ENCODE assay signal across 1 cellular context in the genomic region with DNA sequence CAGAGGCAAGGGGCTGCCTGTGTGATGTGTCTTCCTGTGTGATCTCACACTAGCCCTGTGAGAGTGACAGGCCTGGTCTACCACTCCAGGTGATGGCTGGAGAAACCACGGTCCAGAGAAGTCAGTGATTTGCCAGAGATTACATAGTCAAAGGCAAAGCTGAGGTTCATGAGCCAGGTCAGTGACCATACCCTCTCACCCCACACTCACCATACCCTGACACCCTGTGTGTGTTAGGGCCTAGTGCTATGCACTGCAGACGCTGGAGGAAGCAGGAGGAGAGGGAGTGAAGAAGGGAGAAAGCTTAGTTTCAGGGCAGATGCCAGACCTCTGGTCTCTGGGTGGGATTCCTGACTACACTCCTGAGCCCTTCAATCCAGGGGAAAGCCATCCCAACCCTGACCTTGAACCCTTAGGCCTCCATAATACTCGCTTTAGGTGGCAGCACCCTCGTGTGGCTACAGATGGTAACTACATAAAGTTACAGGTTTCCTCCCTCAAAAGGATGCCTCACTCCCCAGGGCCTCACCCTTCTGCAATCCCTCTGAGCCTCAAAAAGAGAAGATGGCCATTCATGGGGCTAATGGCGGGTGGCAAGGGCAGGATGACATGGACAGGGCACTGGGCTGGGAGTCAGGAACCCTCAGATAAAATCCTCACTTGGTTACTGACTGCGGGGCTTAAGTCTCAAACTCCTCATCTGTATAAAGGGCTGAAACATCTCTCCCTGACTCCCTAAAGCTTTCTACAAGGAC.
A peak's percentile ranks its signal among the peaks of the same experiment; 100 is the strongest.
TF ChIP-seq lines count a peak whose summit lies in the region.

No MANE protein-coding gene starts in this region.

TF ChIP-seq in GM12878, 131 proteins besides CTCF, POLR2A, EP300 and RAD21 (continued from another document):
- TF ChIP-seq, protein P1, sequence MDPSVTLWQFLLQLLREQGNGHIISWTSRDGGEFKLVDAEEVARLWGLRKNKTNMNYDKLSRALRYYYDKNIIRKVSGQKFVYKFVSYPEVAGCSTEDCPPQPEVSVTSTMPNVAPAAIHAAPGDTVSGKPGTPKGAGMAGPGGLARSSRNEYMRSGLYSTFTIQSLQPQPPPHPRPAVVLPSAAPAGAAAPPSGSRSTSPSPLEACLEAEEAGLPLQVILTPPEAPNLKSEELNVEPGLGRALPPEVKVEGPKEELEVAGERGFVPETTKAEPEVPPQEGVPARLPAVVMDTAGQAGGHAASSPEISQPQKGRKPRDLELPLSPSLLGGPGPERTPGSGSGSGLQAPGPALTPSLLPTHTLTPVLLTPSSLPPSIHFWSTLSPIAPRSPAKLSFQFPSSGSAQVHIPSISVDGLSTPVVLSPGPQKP (IDR thresholded peaks at IDR 0.05; ENCODE audit: low read depth, low read length), result no peak
- no peak for TF ChIP-seq BCL3 (IDR thresholded peaks at IDR 0.05; ENCODE audit: borderline replicate concordance, insufficient read depth, low read depth, low read length, poor library complexity, severe bottlenecking)
- TF ChIP-seq ESRRA (IDR thresholded peaks at IDR 0.05; ENCODE audit: low read length), result no peak
- no peak for TF ChIP-seq RB1 (IDR thresholded peaks at IDR 0.05; ENCODE audit: borderline replicate concordance)
- TF ChIP-seq, protein P2, sequence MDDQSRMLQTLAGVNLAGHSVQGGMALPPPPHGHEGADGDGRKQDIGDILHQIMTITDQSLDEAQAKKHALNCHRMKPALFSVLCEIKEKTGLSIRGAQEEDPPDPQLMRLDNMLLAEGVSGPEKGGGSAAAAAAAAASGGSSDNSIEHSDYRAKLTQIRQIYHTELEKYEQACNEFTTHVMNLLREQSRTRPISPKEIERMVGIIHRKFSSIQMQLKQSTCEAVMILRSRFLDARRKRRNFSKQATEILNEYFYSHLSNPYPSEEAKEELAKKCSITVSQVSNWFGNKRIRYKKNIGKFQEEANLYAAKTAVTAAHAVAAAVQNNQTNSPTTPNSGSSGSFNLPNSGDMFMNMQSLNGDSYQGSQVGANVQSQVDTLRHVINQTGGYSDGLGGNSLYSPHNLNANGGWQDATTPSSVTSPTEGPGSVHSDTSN (IDR thresholded peaks at IDR 0.05; ENCODE audit: insufficient replicate concordance, low read depth, low read length), result peak; percentile 24
- no peak for TF ChIP-seq ZSCAN29 (IDR thresholded peaks at IDR 0.05)
- TF ChIP-seq TARDBP (IDR thresholded peaks at IDR 0.05; ENCODE audit: borderline replicate concordance), result no peak
- 0 out of 2 replicates have a peak, but pooled peaks have one; percentile 28 for TF ChIP-seq PML (IDR thresholded peaks at IDR 0.05; ENCODE audit: low read length)
- TF ChIP-seq SRF (IDR thresholded peaks at IDR 0.05; ENCODE audit: low read depth in 2 of 2, low read length in 2 of 2), result no peak
- TF ChIP-seq BCL11A (IDR thresholded peaks at IDR 0.05; ENCODE audit: low read depth, low read length), result no peak
- no peak for TF ChIP-seq PAX8 (IDR thresholded peaks at IDR 0.05)
- 0 out of 2 replicates have a peak, but pooled peaks have one; percentile 12 for TF ChIP-seq CHD2 (IDR thresholded peaks at IDR 0.05; ENCODE audit: borderline replicate concordance, low read depth, low read length)
- no peak for TF ChIP-seq ATF7 (IDR thresholded peaks at IDR 0.05; ENCODE audit: low read depth)
- TF ChIP-seq SIN3A (IDR thresholded peaks at IDR 0.05; ENCODE audit: low read depth, low read length), result no peak
- TF ChIP-seq SP1 (IDR thresholded peaks at IDR 0.05; ENCODE audit: low read depth, low read length), result no peak
- 0 out of 2 replicates have a peak, but pooled peaks have one; percentile 34 for TF ChIP-seq POLR2AphosphoS2 (IDR thresholded peaks at IDR 0.05; ENCODE audit: low read depth, low read length)
- peak; percentile 61; the same call in 1 of the 2 replicates for TF ChIP-seq SMC3 (IDR thresholded peaks at IDR 0.05; ENCODE audit: borderline replicate concordance, low read length)
- TF ChIP-seq, protein P3, sequence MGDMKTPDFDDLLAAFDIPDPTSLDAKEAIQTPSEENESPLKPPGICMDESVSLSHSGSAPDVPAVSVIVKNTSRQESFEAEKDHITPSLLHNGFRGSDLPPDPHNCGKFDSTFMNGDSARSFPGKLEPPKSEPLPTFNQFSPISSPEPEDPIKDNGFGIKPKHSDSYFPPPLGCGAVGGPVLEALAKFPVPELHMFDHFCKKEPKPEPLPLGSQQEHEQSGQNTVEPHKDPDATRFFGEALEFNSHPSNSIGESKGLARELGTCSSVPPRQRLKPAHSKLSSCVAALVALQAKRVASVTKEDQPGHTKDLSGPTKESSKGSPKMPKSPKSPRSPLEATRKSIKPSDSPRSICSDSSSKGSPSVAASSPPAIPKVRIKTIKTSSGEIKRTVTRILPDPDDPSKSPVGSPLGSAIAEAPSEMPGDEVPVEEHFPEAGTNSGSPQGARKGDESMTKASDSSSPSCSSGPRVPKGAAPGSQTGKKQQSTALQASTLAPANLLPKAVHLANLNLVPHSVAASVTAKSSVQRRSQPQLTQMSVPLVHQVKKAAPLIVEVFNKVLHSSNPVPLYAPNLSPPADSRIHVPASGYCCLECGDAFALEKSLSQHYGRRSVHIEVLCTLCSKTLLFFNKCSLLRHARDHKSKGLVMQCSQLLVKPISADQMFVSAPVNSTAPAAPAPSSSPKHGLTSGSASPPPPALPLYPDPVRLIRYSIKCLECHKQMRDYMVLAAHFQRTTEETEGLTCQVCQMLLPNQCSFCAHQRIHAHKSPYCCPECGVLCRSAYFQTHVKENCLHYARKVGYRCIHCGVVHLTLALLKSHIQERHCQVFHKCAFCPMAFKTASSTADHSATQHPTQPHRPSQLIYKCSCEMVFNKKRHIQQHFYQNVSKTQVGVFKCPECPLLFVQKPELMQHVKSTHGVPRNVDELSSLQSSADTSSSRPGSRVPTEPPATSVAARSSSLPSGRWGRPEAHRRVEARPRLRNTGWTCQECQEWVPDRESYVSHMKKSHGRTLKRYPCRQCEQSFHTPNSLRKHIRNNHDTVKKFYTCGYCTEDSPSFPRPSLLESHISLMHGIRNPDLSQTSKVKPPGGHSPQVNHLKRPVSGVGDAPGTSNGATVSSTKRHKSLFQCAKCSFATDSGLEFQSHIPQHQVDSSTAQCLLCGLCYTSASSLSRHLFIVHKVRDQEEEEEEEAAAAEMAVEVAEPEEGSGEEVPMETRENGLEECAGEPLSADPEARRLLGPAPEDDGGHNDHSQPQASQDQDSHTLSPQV (IDR thresholded peaks at IDR 0.05), result no peak
- no peak for TF ChIP-seq SMARCA5 (IDR thresholded peaks at IDR 0.05)
- TF ChIP-seq SIX5 (IDR thresholded peaks at IDR 0.05; ENCODE audit: low read depth, low read length, severe bottlenecking), result no peak
- peak; percentile 47; the same call in 1 of the 2 replicates for TF ChIP-seq YY1 (IDR thresholded peaks at IDR 0.05; ENCODE audit: low read depth, low read length)
- TF ChIP-seq USF1 (IDR thresholded peaks at IDR 0.05; ENCODE audit: borderline replicate concordance, extremely low read length, insufficient read depth, low read depth, low read length), result no peak
- no peak for TF ChIP-seq BMI1 (IDR thresholded peaks at IDR 0.05; ENCODE audit: borderline replicate concordance)
- TF ChIP-seq POLR2AphosphoS5 (IDR thresholded peaks at IDR 0.05; ENCODE audit: low read length), result 0 out of 2 replicates have a peak, but pooled peaks have one; percentile 41
- TF ChIP-seq SREBF1 (IDR thresholded peaks at IDR 0.05; ENCODE audit: low read length), result no peak
- TF ChIP-seq, protein P4, sequence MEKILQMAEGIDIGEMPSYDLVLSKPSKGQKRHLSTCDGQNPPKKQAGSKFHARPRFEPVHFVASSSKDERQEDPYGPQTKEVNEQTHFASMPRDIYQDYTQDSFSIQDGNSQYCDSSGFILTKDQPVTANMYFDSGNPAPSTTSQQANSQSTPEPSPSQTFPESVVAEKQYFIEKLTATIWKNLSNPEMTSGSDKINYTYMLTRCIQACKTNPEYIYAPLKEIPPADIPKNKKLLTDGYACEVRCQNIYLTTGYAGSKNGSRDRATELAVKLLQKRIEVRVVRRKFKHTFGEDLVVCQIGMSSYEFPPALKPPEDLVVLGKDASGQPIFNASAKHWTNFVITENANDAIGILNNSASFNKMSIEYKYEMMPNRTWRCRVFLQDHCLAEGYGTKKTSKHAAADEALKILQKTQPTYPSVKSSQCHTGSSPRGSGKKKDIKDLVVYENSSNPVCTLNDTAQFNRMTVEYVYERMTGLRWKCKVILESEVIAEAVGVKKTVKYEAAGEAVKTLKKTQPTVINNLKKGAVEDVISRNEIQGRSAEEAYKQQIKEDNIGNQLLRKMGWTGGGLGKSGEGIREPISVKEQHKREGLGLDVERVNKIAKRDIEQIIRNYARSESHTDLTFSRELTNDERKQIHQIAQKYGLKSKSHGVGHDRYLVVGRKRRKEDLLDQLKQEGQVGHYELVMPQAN (conservative IDR thresholded peaks at IDR 0.05), result no peak
- no peak for TF ChIP-seq BACH1 (IDR thresholded peaks at IDR 0.05; ENCODE audit: borderline replicate concordance)
- TF ChIP-seq LARP7 (IDR thresholded peaks at IDR 0.05), result no peak
- TF ChIP-seq WRNIP1 (IDR thresholded peaks at IDR 0.05; ENCODE audit: borderline replicate concordance, low read depth, low read length), result 0 out of 2 replicates have a peak, but pooled peaks have one; percentile 36
TF ChIP-seq in GM12878: peak in this region for 10.
